In genomic region chr3:16058511-16058910, GRCh38 we compare ENCODE assay signal across 20 cellular contexts.
DNase-seq lines count a peak whose midpoint lies in the region; ATAC-seq, FAIRE-seq and TF ChIP-seq lines count a peak whose summit lies in the region.
"Had no signal": no experiment of that assay in that cellular context is flagged by ENCODE, and none has a peak within 500 bp of the region (broad histone marks: within the 10 kb centered on the region; RNA-seq: fewer than 3 reads in every experiment).

No MANE protein-coding gene starts in this region.

- H3K4me1 ChIP-seq in mammary epithelial cell (ENCODE audit: insufficient read depth, low read length) (peaks cover 27% of the 10 kb centered on the region), endothelial cell of umbilical vein (ENCODE audit: control insufficient read depth, extremely low read depth, insufficient read depth, low read length) (peaks cover 55% of the 10 kb centered on the region), upper lobe of left lung (peaks cover 26 to 41% (median 36%) of the 10 kb centered on the region in 4 donors)
- H3K4me1 ChIP-seq: parathyroid adenoma had no signal

- H3K27me3 Mint-ChIP-seq in MCF 10A (ENCODE audit: insufficient read depth, unreplicated experiment), result no peaks in the 10 kb centered on the region
- no peaks in the 10 kb centered on the region for H3K27me3 Mint-ChIP-seq in nephron progenitor cell (ENCODE audit: low read depth, poor library complexity)

- H3K9ac ChIP-seq in mammary epithelial cell (ENCODE audit: insufficient read depth, low read length), result no peak overlapping the region
- peak overlapping the region; percentile 71 for H3K9ac ChIP-seq in endothelial cell of umbilical vein (replicated peaks; ENCODE audit: extremely low read depth, insufficient read depth, low read length)
- H3K9ac ChIP-seq: parathyroid adenoma had no signal

- TF ChIP-seq POLR2A in endothelial cell of umbilical vein (IDR thresholded peaks at IDR 0.05; ENCODE audit: low read depth, low read length) (no peak), upper lobe of left lung (IDR thresholded peaks at IDR 0.05) (no peak)

- POLR2A ChIA-PET in MCF 10A (lab: Yijun Ruan, JAX), result interaction anchor here (0.8 to 7.1 kb wide), 14 partner anchors 8 to 791 kb away, joined by 3 to 89 read pairs (median 6); partner anchors contain the start of genes DPH3, GALNT15 and OXNAD1
- POLR2A ChIA-PET in endothelial cell of umbilical vein (lab: Charles Lee), result interaction anchor here (0.7 kb wide), 1 partner anchor 11 kb away, joined by 3 read pairs; no protein-coding TSS in a partner anchor

- TF ChIP-seq EP300 in upper lobe of left lung (IDR thresholded peaks at IDR 0.05), result no peak

- peak overlapping the region; percentile 28 for H3K4me3 Mint-ChIP-seq in MCF 10A (ENCODE audit: unreplicated experiment)
- no peak overlapping the region for H3K4me3 Mint-ChIP-seq in nephron progenitor cell
- H3K4me3 Mint-ChIP-seq: activated CD4-positive, alpha-beta T cell treated with anti-CD3 and anti-CD28 coated beads, Interleukin-2, amount 10 ng/mL, durations not matched to agents 24 days and 14 days; activated naive CD8-positive, alpha-beta T cell treated with anti-CD3 and anti-CD28 coated beads, Interleukin-2, amount 10 ng/mL, durations not matched to agents 7 days and 5 days; activated T-cell treated with anti-CD3 and anti-CD28 coated beads, Interleukin-2, amount 50 U/mL, for 4 hours; CD8-positive, alpha-beta T cell; T-helper 2 cell treated with Interferon-gamma antibody and Interleukin-4, amounts not matched to agents 5 μg/mL and 100 μg/mL, for 36 hours; type B pancreatic cell had no signal

- 93% methylated on average over 1 of the region's 1 CpG for WGBS in mammary epithelial cell (ENCODE audit: low coverage, missing lambda C conversion rate)
- WGBS in upper lobe of left lung, 2 donors, result 86 to 95% methylated on average over 1 of the region's 1 CpG

- in situ Hi-C loops in mammary epithelial cell (cut with MboI; ENCODE audit: low sequenced_read_pairs in 2 of 2), result loop anchor here in 1 of 2 donors (25.0 kb wide), 1 partner anchor 421 kb away; no protein-coding TSS in a partner anchor
- in situ Hi-C loops in GM13977 (cut with MboI; ENCODE audit: low pct_unique_long_range_greater_than_20kb, low sequenced_read_pairs, unreplicated experiment), result loop anchor here (10.0 kb wide), 1 partner anchor 186 kb away; no protein-coding TSS in a partner anchor

- no peak for DNase-seq in MCF 10A (ENCODE audit: unreplicated experiment)
- DNase-seq in mammary epithelial cell, result no peak
- DNase-seq in endothelial cell of umbilical vein (ENCODE audit: low read depth, low spot score), result no peak
- no peak for DNase-seq in nephron progenitor cell
- no peak for DNase-seq in upper lobe of left lung
- DNase-seq in activated CD8-positive, alpha-beta memory T cell treated with anti-CD3 and anti-CD28 coated beads for 24 hours, result no peak
- DNase-seq in GM13977 (ENCODE audit: low spot score), result no peak
- DNase-seq: 8988T; activated CD4-positive, alpha-beta T cell treated with anti-CD3 and anti-CD28 coated beads, Interleukin-2, amount 10 ng/mL, durations not matched to agents 24 days and 14 days; activated naive CD8-positive, alpha-beta T cell treated with anti-CD3 and anti-CD28 coated beads, Interleukin-2, amount 10 ng/mL, durations not matched to agents 7 days and 5 days; activated T-cell treated with anti-CD3 and anti-CD28 coated beads, Interleukin-2, amount 50 U/mL, for 4 hours; CD8-positive, alpha-beta T cell; midbrain; NCI-H2107; NCI-H82 had no signal

- no peaks in the 10 kb centered on the region for H3K9me1 ChIP-seq in endothelial cell of umbilical vein (replicated peaks; ENCODE audit: control insufficient read depth, extremely low read depth, insufficient read depth, low read length)

- dilution Hi-C loops in mammary epithelial cell (cut with HindIII; ENCODE audit: low sequenced_read_pairs) (no loop called here), endothelial cell of umbilical vein (cut with MboI; ENCODE audit: extremely low pct_ligation_motif_present, low sequenced_read_pairs) (loop anchor here (25.0 kb wide), 1 partner anchor 421 kb away; no protein-coding TSS in a partner anchor)

- TF ChIP-seq CTCF in MCF 10A (IDR thresholded peaks at IDR 0.05; ENCODE audit: unreplicated experiment) (no peak), mammary epithelial cell (conservative IDR thresholded peaks at IDR 0.05 in 1 of 2, IDR thresholded peaks at IDR 0.05 in 1 of 2; ENCODE audit: extremely low read depth in 1 of 2, insufficient read depth in 1 of 2, low read depth in 1 of 2, low read length in 2 of 2) (no peak), endothelial cell of umbilical vein (IDR thresholded peaks at IDR 0.05; ENCODE audit: extremely low read depth in 1 of 2, insufficient read depth in 1 of 2, low read depth in 1 of 2, low read length in 2 of 2) (no peak), nephron progenitor cell (IDR thresholded peaks at IDR 0.05) (no peak), upper lobe of left lung (IDR thresholded peaks at IDR 0.05) (no peak), GM13977 (IDR thresholded peaks at IDR 0.05; ENCODE audit: extremely low read depth, insufficient read depth, missing control alignments) (no peak)

- H3K4me2 ChIP-seq in mammary epithelial cell (ENCODE audit: insufficient read depth, low read depth, low read length) (no peak overlapping the region), endothelial cell of umbilical vein (ENCODE audit: insufficient read depth, low read length) (no peak overlapping the region)

- H3K36me3 ChIP-seq in mammary epithelial cell (ENCODE audit: insufficient read depth, low read length), result no peaks in the 10 kb centered on the region
- no peaks in the 10 kb centered on the region for H3K36me3 ChIP-seq in endothelial cell of umbilical vein (ENCODE audit: control insufficient read depth in 2 of 2, extremely low read depth in 1 of 2, insufficient read depth in 2 of 2, low read length in 2 of 2)
- H3K36me3 ChIP-seq in upper lobe of left lung, result no peaks in the 10 kb centered on the region

- BruUV-seq in MCF 10A (replicated peaks; lab: Mats Ljungman, UMichigan) (no TSS peak), mammary epithelial cell (replicated peaks; lab: Mats Ljungman, UMichigan) (no TSS peak), endothelial cell of umbilical vein (replicated peaks; lab: Mats Ljungman, UMichigan) (no TSS peak)

- no peak for FAIRE-seq in endothelial cell of umbilical vein (lab: Jason Lieb, UNC)

- intact Hi-C loops in MCF 10A (cut with micrococcal nuclease), result no loop called here
- intact Hi-C loops in mammary epithelial cell (cut with micrococcal nuclease), result no loop called here
- intact Hi-C loops in endothelial cell of umbilical vein (cut with micrococcal nuclease), result no loop called here

- no peak overlapping the region for H3K4me3 ChIP-seq in mammary epithelial cell (replicated peaks in 1 of 3; ENCODE audit: insufficient read depth in 1 of 3, low read depth in 2 of 3, low read length in 3 of 3)
- no peak overlapping the region for H3K4me3 ChIP-seq in endothelial cell of umbilical vein (replicated peaks in 1 of 3; ENCODE audit: insufficient read depth in 1 of 3, low read depth in 1 of 3, low read length in 3 of 3)
- no peak overlapping the region for H3K4me3 ChIP-seq in upper lobe of left lung

- H3K27ac ChIP-seq in mammary epithelial cell (ENCODE audit: insufficient read depth, low read depth, low read length) (no peak overlapping the region), endothelial cell of umbilical vein (ENCODE audit: insufficient read depth, low read depth, low read length) (peak overlapping the region; percentile 94), upper lobe of left lung (peak overlapping the region in 3 of 4 donors; percentile 80 to 85 (median 85))

- H3K79me2 ChIP-seq in mammary epithelial cell (ENCODE audit: insufficient read depth, low read length) (no peaks in the 10 kb centered on the region), endothelial cell of umbilical vein (ENCODE audit: control insufficient read depth, insufficient read depth, low read length) (no peaks in the 10 kb centered on the region)
- H3K79me2 ChIP-seq: parathyroid adenoma had no signal

- H2AFZ ChIP-seq in mammary epithelial cell (ENCODE audit: low read depth, low read length) (no peak overlapping the region), endothelial cell of umbilical vein (ENCODE audit: low read depth, low read length) (no peak overlapping the region)
- H2AFZ ChIP-seq: parathyroid adenoma had no signal

- H3K9me3 Mint-ChIP-seq in MCF 10A (ENCODE audit: unreplicated experiment) (peaks cover 6% of the 10 kb centered on the region), nephron progenitor cell (no peaks in the 10 kb centered on the region)
- H3K9me3 Mint-ChIP-seq: activated naive CD8-positive, alpha-beta T cell treated with anti-CD3 and anti-CD28 coated beads, Interleukin-2, amount 10 ng/mL, durations not matched to agents 7 days and 5 days; activated T-cell treated with anti-CD3 and anti-CD28 coated beads, Interleukin-2, amount 50 U/mL, for 4 hours; CD8-positive, alpha-beta T cell; T-helper 2 cell treated with Interferon-gamma antibody and Interleukin-4, amounts not matched to agents 5 μg/mL and 100 μg/mL, for 36 hours; type B pancreatic cell had no signal

- no peaks in the 10 kb centered on the region for H4K20me1 ChIP-seq in mammary epithelial cell (ENCODE audit: insufficient read depth, low read length)
- no peaks in the 10 kb centered on the region for H4K20me1 ChIP-seq in endothelial cell of umbilical vein (replicated peaks; ENCODE audit: control insufficient read depth, extremely low read depth, insufficient read depth, low read length)

- peaks cover 66% of the 10 kb centered on the region for H3K4me1 Mint-ChIP-seq in MCF 10A (ENCODE audit: insufficient read depth, unreplicated experiment)
- peaks cover 26% of the 10 kb centered on the region for H3K4me1 Mint-ChIP-seq in nephron progenitor cell
- H3K4me1 Mint-ChIP-seq: activated naive CD8-positive, alpha-beta T cell treated with anti-CD3 and anti-CD28 coated beads, Interleukin-2, amount 10 ng/mL, durations not matched to agents 7 days and 5 days had no signal

- H3K27me3 ChIP-seq in mammary epithelial cell (ENCODE audit: insufficient read depth, low read length) (no peaks in the 10 kb centered on the region), endothelial cell of umbilical vein (ENCODE audit: control insufficient read depth in 2 of 2, insufficient read depth in 2 of 2, low read length in 2 of 2) (no peaks in the 10 kb centered on the region), upper lobe of left lung (no peaks in the 10 kb centered on the region)

- H3K27ac Mint-ChIP-seq in MCF 10A (ENCODE audit: low read depth, unreplicated experiment) (peak overlapping the region; percentile 96), nephron progenitor cell (peak overlapping the region; percentile 40)
- H3K27ac Mint-ChIP-seq: activated CD4-positive, alpha-beta T cell treated with anti-CD3 and anti-CD28 coated beads, Interleukin-2, amount 10 ng/mL, durations not matched to agents 24 days and 14 days; activated naive CD8-positive, alpha-beta T cell treated with anti-CD3 and anti-CD28 coated beads, Interleukin-2, amount 10 ng/mL, durations not matched to agents 7 days and 5 days; CD8-positive, alpha-beta T cell; T-helper 2 cell treated with Interferon-gamma antibody and Interleukin-4, amounts not matched to agents 5 μg/mL and 100 μg/mL, for 36 hours; type B pancreatic cell had no signal

- no peaks in the 10 kb centered on the region for H3K9me3 ChIP-seq in mammary epithelial cell (replicated peaks; ENCODE audit: insufficient read depth, low read length)
- no peaks in the 10 kb centered on the region for H3K9me3 ChIP-seq in endothelial cell of umbilical vein (replicated peaks; ENCODE audit: control insufficient read depth, insufficient read depth, low read length)
- no peaks in the 10 kb centered on the region for H3K9me3 ChIP-seq in upper lobe of left lung

- H3K36me3 Mint-ChIP-seq in MCF 10A (ENCODE audit: insufficient read depth, unreplicated experiment), result peaks cover 26% of the 10 kb centered on the region
- no peaks in the 10 kb centered on the region for H3K36me3 Mint-ChIP-seq in nephron progenitor cell (ENCODE audit: low read depth)
- H3K36me3 Mint-ChIP-seq: activated naive CD8-positive, alpha-beta T cell treated with anti-CD3 and anti-CD28 coated beads, Interleukin-2, amount 10 ng/mL, durations not matched to agents 7 days and 5 days; CD8-positive, alpha-beta T cell; type B pancreatic cell had no signal

- ATAC-seq in upper lobe of left lung (ENCODE audit: low FRiP score in 2 of 2) (no peak), GM18517 (IDR thresholded peaks at IDR 0.05; ENCODE audit: unreplicated experiment) (no peak)
- ATAC-seq: activated T-cell treated with anti-CD3 and anti-CD28 coated beads, Interleukin-2, amount 50 U/mL, for 4 hours; CD8-positive, alpha-beta T cell; esophagus mucosa had no signal

- CTCF ChIA-PET in MCF 10A (lab: Yijun Ruan, JAX) (interaction anchor here (0.9 to 4.3 kb wide), 7 partner anchors 9 to 428 kb away, joined by 3 to 62 read pairs (median 7); partner anchors contain the start of gene GALNT15), mammary epithelial cell (lab: Charles Lee; ENCODE audit: low non-redundant PET) (no interaction called here), endothelial cell of umbilical vein (lab: Charles Lee) (interaction anchor here (1.8 to 5.0 kb wide), 5 partner anchors 8 to 120 kb away, joined by 11 to 90 read pairs (median 20); no protein-coding TSS in a partner anchor)
